11 cellular contexts compared by ENCODE assay signal in the genomic region with DNA sequence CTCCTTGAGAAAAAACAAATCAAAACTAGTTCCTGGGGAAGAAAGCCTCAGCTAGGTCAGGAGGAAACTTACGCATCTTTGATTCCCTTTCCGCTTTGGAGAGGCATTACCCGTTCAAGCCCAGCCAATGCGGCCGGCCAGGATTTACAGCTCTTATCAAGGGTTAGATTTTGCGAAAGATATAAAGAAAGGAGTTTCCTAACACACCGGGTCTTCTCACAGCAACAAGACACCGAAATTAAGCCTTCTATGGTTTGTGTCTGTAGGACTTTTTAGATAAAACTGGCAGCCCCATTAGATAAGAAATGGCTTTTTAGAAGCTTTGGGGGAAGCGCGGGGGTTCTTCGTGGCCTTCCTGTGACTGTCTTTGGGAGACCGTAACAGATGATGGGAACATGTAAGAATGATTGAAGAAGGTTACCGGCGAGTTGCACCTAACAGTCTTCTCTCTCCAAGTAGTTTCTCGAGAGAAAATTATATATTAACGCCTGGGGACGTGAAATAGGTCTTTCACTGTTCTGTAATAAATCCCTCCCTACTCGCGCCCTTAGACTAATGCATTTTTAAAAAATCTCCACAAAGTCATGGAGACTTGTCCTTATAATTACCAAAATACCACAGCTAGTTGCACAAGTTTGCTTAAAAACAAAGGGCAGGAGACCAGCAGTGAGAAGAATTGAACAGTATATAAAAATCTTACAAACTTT. TPM values are rescaled to one million over a fixed set of nuclear protein-coding genes. Genes with fewer than 3 reads are reported as not detected.
DNase-seq lines count a peak whose midpoint lies in the region; ATAC-seq and TF ChIP-seq lines count a peak whose summit lies in the region.
"Had no signal": no experiment of that assay in that cellular context is flagged by ENCODE, and none has a peak within 500 bp of the region (broad histone marks: within the 10 kb centered on the region; RNA-seq: fewer than 3 reads in every experiment).

No MANE protein-coding gene starts in this region.

- H3K27me3 ChIP-seq in colonic mucosa (peaks cover 62% of the 10 kb centered on the region), tibial artery (peaks cover 0 to 93% of the 10 kb centered on the region in 2 donors)

- no peak for TF ChIP-seq CTCF in Calu3 (IDR thresholded peaks at IDR 0.05; ENCODE audit: unreplicated experiment)
- TF ChIP-seq CTCF in colonic mucosa (IDR thresholded peaks at IDR 0.05), result no peak
- no peak for TF ChIP-seq CTCF in nephron (IDR thresholded peaks at IDR 0.05; ENCODE audit: unreplicated experiment in 3 of 3)
- no peak for TF ChIP-seq CTCF in tibial artery (IDR thresholded peaks at IDR 0.05)

- no peaks in the 10 kb centered on the region for H3K4me1 ChIP-seq in colonic mucosa
- H3K4me1 ChIP-seq in tibial artery, result peaks cover 0 to 37% (median 17%) of the 10 kb centered on the region in 4 donors

- H3K27ac Mint-ChIP-seq in Calu3 (ENCODE audit: unreplicated experiment) (peak overlapping the region; percentile 89), nephron (peak overlapping the region in 1 of 3 experiments; percentile 9)

- H3K36me3 Mint-ChIP-seq in Calu3 (ENCODE audit: insufficient read depth, unreplicated experiment), result peaks cover 73% of the 10 kb centered on the region
- H3K36me3 Mint-ChIP-seq in nephron (ENCODE audit: low read depth), result no peaks in the 10 kb centered on the region

- H3K4me1 Mint-ChIP-seq in Calu3 (ENCODE audit: low read depth, unreplicated experiment) (peaks cover 41% of the 10 kb centered on the region), nephron (peaks cover 60% of the 10 kb centered on the region)
- H3K4me1 Mint-ChIP-seq: central memory CD8-positive, alpha-beta T cell had no signal

- CTCF ChIA-PET in Calu3 (lab: Charles Lee), result interaction anchor here (0.7 to 1.2 kb wide), 4 partner anchors 90 to 419 kb away, joined by 3 to 5 read pairs (median 4); no protein-coding TSS in a partner anchor

- H3K4me3 ChIP-seq in colonic mucosa (peak overlapping the region; percentile 39), tibial artery (no peak overlapping the region)

- no peaks in the 10 kb centered on the region for H3K9me3 ChIP-seq in colonic mucosa
- no peaks in the 10 kb centered on the region for H3K9me3 ChIP-seq in tibial artery

- TSS peak; percentile 76 for BruUV-seq in Calu3 (replicated peaks; lab: Mats Ljungman, UMichigan)

- intact Hi-C loops in Calu3 (cut with micrococcal nuclease; ENCODE audit: unreplicated experiment) (loop anchor here (1.0 to 10.0 kb wide), 9 partner anchors 34 to 625 kb away; no protein-coding TSS in a partner anchor), colonic mucosa (cut with DNase I) (no loop called here), tibial artery (cut with DNase I; ENCODE audit: low total_unique reads) (no loop called here), left colon (cut with DNase I, micrococcal nuclease) (loop anchor here in 1 of 2 donors (10.0 kb wide), 1 partner anchor 417 kb away; no protein-coding TSS in a partner anchor)

- H3K9me3 Mint-ChIP-seq in Calu3 (ENCODE audit: low read depth, unreplicated experiment) (no peaks in the 10 kb centered on the region), nephron (peaks cover 2% of the 10 kb centered on the region)
- H3K9me3 Mint-ChIP-seq: central memory CD8-positive, alpha-beta T cell had no signal

- H3K4me3 Mint-ChIP-seq in Calu3 (ENCODE audit: low read depth, unreplicated experiment), result peak overlapping the region; percentile 91
- peak overlapping the region; percentile 82 to 87 (median 83) for H3K4me3 Mint-ChIP-seq in nephron
- H3K4me3 Mint-ChIP-seq: central memory CD8-positive, alpha-beta T cell had no signal

- DNase-seq in Calu3 (peak; percentile 24), LoVo (ENCODE audit: low spot score) (peak; percentile 20), colonic mucosa (no peak), tibial artery (no peak), left colon (no peak)
- DNase-seq: activated CD4-positive, alpha-beta T cell treated with anti-CD3 and anti-CD28 coated beads, Interleukin-2, amount 50 U/mL, for 48 hours had no signal

- H3K27me3 Mint-ChIP-seq in Calu3 (ENCODE audit: unreplicated experiment) (no peaks in the 10 kb centered on the region), nephron (ENCODE audit: low read depth) (peaks cover 100% of the 10 kb centered on the region)

- H3K36me3 ChIP-seq in colonic mucosa, result no peaks in the 10 kb centered on the region
- H3K36me3 ChIP-seq in tibial artery, result no peaks in the 10 kb centered on the region

- H3K9ac ChIP-seq in colonic mucosa (ENCODE audit: low read depth in 2 of 2, low read length in 2 of 2), result no peak overlapping the region

- H3K27ac ChIP-seq in colonic mucosa (peak overlapping the region; percentile 26), tibial artery (no peak overlapping the region)

- ATAC-seq in HG02623 (IDR thresholded peaks at IDR 0.05; ENCODE audit: unreplicated experiment) (no peak), left colon (no peak)
- no peak for ATAC-seq in activated CD4-positive, CD25-positive, alpha-beta regulatory T cell treated with anti-CD3 and anti-CD28 coated beads, Interleukin-2, amount 50 U/mL, for 24 hours

RNA-seq across cellular contexts. Expression of a gene that starts 1.3 kb away (rescaled TPM):
- total RNA-seq in Calu3 (2022), result 9.4 and 11.7 TPM in 2 replicates
- 1 to 10 TPM; 1.3 to 1.6 TPM for total RNA-seq in colonic mucosa
- total RNA-seq in left colon, result 1 to 10 TPM in 1 of 2 donors, under 1 TPM in 1; 0.52 to 1.9 TPM
- total RNA-seq: LHCN-M2 had no signal

Comparison
In these comparisons a context has a peak if more than half of its experiments do, and no peak if none do; other contexts are left out.
1. DNase-seq: peak in Calu3 (single experiment) and LoVo (single experiment); none in colonic mucosa (single experiment), tibial artery (0 of 2) and left colon (0 of 2).